25 cellular contexts compared by ENCODE assay signal in the genomic region with DNA sequence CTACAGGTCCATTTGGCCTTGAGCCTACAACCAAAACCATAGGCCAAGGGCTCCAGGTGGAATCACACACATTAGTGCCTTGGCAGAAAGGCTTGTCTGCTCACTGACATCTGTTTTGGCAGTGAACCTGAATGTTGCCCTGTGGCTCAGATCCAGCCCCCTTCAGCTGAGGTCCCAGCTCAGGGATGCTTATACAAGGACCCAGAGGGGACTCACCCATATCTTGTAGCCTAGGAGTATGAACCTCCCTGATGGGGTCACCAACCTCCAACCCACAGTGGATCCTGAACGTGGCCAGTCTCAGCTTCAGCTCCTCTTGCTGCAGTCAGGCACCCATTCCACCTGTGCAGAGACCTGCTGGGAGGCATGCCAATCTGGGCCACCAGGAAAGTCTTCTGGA. TPM values are rescaled to one million over a fixed set of nuclear protein-coding genes. Genes with fewer than 3 reads are reported as not detected.
"Had no signal": no experiment of that assay in that cellular context is flagged by ENCODE, and none has a peak within 500 bp of the region (broad histone marks: within the 10 kb centered on the region; RNA-seq: fewer than 3 reads in every experiment).

No MANE protein-coding gene starts in this region.

- DNase-seq: activated CD4-positive, alpha-beta T cell treated with anti-CD3 and anti-CD28 coated beads, Interleukin-2, amount 50 U/mL, for 4 hours; activated naive CD4-positive, alpha-beta T cell treated with anti-CD3 and anti-CD28 coated beads for 36 hours; activated T-cell treated with anti-CD3 and anti-CD28 coated beads, Interleukin-2, amount 50 U/mL, for 24 hours; amygdala; effector CD4-positive, alpha-beta T cell; foreskin fibroblast; mesenchymal stem cell; nucleus accumbens; small intestine; stimulated activated CD4-positive, alpha-beta T cell treated with anti-CD3 and anti-CD28 coated beads, Interleukin-15, amount 100 ng/mL, for 24 hours; stimulated activated naive B cell treated with anti-CD40 and anti-IgM and Interleukin-4, amounts not matched to agents 10 μg/mL and 1 μg/mL and 100 μg/mL, for 72 hours; T1000; testis had no signal

- H3K9me3 ChIP-seq: testis had no signal

- ATAC-seq: activated T-helper 17 cell treated with anti-CD3 and anti-CD28 coated beads, Interleukin-2, amount 50 U/mL, for 72 hours; sciatic nerve; stimulated activated naive B cell treated with anti-CD40 and anti-IgM and Interleukin-4, amounts not matched to agents 10 μg/mL and 1 μg/mL and 100 μg/mL, for 72 hours; WTC11 had no signal

- H3K4me1 ChIP-seq: testis had no signal

- H3K27ac Mint-ChIP-seq: activated naive CD4-positive, alpha-beta T cell treated with anti-CD3 and anti-CD28 coated beads for 36 hours; activated T-cell treated with anti-CD3 and anti-CD28 coated beads, Interleukin-2, amount 50 U/mL, for 24 hours; activated T-helper 17 cell treated with anti-CD3 and anti-CD28 coated beads, Interleukin-2, amount 50 U/mL, for 72 hours; dendritic cell treated with granulocyte-macrophage colony-stimulating factor and Interleukin-4, amounts not matched to agents 40 ng/mL and 50 ng/mL, for 4 days; stimulated activated naive B cell treated with anti-CD40 and anti-IgM and Interleukin-4, amounts not matched to agents 10 μg/mL and 1 μg/mL and 100 μg/mL, for 72 hours; T-helper 1 cell treated with Interleukin-12 subunit alpha and Interleukin-12 subunit beta and Interleukin-4 antibody, amounts not matched to agents 30 μg/mL and 1 μg/mL, for 36 hours; type B pancreatic cell; WTC11 had no signal

- H3K4me1 Mint-ChIP-seq: activated T-helper 17 cell treated with anti-CD3 and anti-CD28 coated beads, Interleukin-2, amount 50 U/mL, for 72 hours; WTC11 had no signal

- H3K4me3 Mint-ChIP-seq: activated naive CD4-positive, alpha-beta T cell treated with anti-CD3 and anti-CD28 coated beads for 36 hours; activated T-cell treated with anti-CD3 and anti-CD28 coated beads, Interleukin-2, amount 50 U/mL, for 24 hours; activated T-helper 17 cell treated with anti-CD3 and anti-CD28 coated beads, Interleukin-2, amount 50 U/mL, for 72 hours; dendritic cell treated with granulocyte-macrophage colony-stimulating factor and Interleukin-4, amounts not matched to agents 40 ng/mL and 50 ng/mL, for 4 days; stimulated activated naive B cell treated with anti-CD40 and anti-IgM and Interleukin-4, amounts not matched to agents 10 μg/mL and 1 μg/mL and 100 μg/mL, for 72 hours; T-helper 1 cell treated with Interleukin-12 subunit alpha and Interleukin-12 subunit beta and Interleukin-4 antibody, amounts not matched to agents 30 μg/mL and 1 μg/mL, for 36 hours; type B pancreatic cell; WTC11 had no signal

- H3K36me3 Mint-ChIP-seq: type B pancreatic cell had no signal

- H3K9me3 Mint-ChIP-seq: type B pancreatic cell had no signal

- H3K4me3 ChIP-seq: hepatocyte, testis had no signal

- H3K27ac ChIP-seq: hepatocyte, testis had no signal

- H3K27me3 ChIP-seq: testis had no signal

RNA-seq across cellular contexts. Expression of gene HMX1, which starts 50.8 kb away (rescaled TPM):
- total RNA-seq: activated naive CD4-positive, alpha-beta T cell treated with anti-CD3 and anti-CD28 coated beads for 36 hours; activated T-helper 17 cell treated with anti-CD3 and anti-CD28 coated beads, Interleukin-2, amount 50 U/mL, for 72 hours; bronchial epithelial cell; epithelial cell of proximal tubule; fibroblast of lung; glomerular endothelial cell; hepatocyte; mononuclear cell; sciatic nerve had no signal
- polyA plus RNA-seq: fibroblast of lung, hepatocyte, small intestine had no signal
